1 cellular context compared by ENCODE assay signal in the genomic region with DNA sequence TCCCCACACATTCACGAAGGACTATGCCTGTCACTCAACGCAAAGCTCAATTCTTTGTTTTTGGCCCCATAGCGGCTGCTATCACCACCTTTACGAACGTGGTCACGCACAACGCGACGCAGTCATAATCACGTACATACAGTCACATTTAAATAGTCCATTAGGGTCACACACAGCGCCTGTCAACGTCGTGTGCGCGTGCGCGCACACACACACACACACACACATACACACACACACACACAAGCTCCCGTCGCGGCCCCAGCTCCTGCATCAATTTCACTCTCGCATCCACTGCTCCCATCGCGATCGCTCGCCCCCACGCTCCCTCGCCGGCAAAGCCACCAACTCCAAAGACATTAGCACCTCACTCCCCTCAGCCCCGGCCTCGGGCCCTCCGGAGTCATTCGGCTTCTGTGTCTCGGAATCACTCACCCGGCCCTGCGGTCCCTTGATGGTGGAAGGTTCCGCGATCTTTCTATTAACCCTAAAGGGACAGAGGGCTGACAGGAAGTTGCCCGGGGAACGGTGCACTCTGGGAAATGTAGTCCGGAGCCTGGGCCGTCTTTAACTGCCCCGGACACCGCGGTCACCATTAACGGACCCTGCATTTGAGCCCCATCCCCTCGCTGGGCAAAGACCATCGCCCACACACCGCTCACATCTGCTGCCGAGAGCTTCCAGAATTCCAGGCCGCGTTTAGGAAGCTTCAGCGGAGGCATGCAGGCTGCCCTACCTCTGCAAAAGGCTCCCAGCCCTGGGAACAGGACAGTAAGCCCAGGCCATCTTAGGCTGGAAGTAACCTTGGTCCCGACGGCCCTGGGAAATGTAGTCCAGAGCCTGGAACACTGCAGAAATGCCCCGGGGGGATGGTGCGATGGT.
TF ChIP-seq lines count a peak whose summit lies in the region.

A gene (minus strand): TSS at position 486 of the 882 bp plus-strand sequence. CDS start 12,768 bp downstream, outside the sequence.

TF ChIP-seq in HepG2, 621 proteins besides CTCF, POLR2A, EP300 and RAD21 (continued from another document and continues in another):
- TF ChIP-seq, protein P1, sequence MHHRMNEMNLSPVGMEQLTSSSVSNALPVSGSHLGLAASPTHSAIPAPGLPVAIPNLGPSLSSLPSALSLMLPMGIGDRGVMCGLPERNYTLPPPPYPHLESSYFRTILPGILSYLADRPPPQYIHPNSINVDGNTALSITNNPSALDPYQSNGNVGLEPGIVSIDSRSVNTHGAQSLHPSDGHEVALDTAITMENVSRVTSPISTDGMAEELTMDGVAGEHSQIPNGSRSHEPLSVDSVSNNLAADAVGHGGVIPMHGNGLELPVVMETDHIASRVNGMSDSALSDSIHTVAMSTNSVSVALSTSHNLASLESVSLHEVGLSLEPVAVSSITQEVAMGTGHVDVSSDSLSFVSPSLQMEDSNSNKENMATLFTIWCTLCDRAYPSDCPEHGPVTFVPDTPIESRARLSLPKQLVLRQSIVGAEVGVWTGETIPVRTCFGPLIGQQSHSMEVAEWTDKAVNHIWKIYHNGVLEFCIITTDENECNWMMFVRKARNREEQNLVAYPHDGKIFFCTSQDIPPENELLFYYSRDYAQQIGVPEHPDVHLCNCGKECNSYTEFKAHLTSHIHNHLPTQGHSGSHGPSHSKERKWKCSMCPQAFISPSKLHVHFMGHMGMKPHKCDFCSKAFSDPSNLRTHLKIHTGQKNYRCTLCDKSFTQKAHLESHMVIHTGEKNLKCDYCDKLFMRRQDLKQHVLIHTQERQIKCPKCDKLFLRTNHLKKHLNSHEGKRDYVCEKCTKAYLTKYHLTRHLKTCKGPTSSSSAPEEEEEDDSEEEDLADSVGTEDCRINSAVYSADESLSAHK (CRISPR knock-in tag; IDR thresholded peaks at IDR 0.05; ENCODE audit: borderline replicate concordance), result no peak
- TF ChIP-seq RAD51 (IDR thresholded peaks at IDR 0.05; ENCODE audit: borderline replicate concordance) (no peak), ZBTB7B (CRISPR knock-in tag; IDR thresholded peaks at IDR 0.05) (peak; percentile 38; the same call in 1 of the 2 replicates), DPF2 (CRISPR knock-in tag; IDR thresholded peaks at IDR 0.05; ENCODE audit: borderline replicate concordance, low read depth) (no peak), XRCC5 (optimal IDR thresholded peaks at IDR 0.05; ENCODE audit: low read length) (peak; percentile 83), SIX1 (CRISPR knock-in tag; IDR thresholded peaks at IDR 0.05; ENCODE audit: borderline replicate concordance) (no peak; the same call in 1 of the 2 replicates), ZNF746 (CRISPR knock-in tag; IDR thresholded peaks at IDR 0.05) (no peak), ZNF224 (CRISPR knock-in tag; IDR thresholded peaks at IDR 0.05) (no peak; the same call in 1 of the 2 replicates), CHD4 (IDR thresholded peaks at IDR 0.05; ENCODE audit: borderline replicate concordance, low read length) (peak; percentile 45; the same call in 1 of the 2 replicates), SP140L (CRISPR knock-in tag; IDR thresholded peaks at IDR 0.05; ENCODE audit: borderline replicate concordance) (no peak), RORA (CRISPR knock-in tag; IDR thresholded peaks at IDR 0.05) (peak; percentile 77; the same call in 1 of the 2 replicates), KAT8 (CRISPR knock-in tag; IDR thresholded peaks at IDR 0.05) (peak; percentile 89), PAWR (CRISPR knock-in tag; IDR thresholded peaks at IDR 0.05; ENCODE audit: borderline replicate concordance) (no peak), ADNP (CRISPR knock-in tag; IDR thresholded peaks at IDR 0.05) (no peak), YY1 (IDR thresholded peaks at IDR 0.05; ENCODE audit: insufficient read depth, insufficient replicate concordance, low read depth, low read length) (peak; percentile 88), ZNF326 (CRISPR knock-in tag; IDR thresholded peaks at IDR 0.05; ENCODE audit: borderline replicate concordance) (no peak), FOXC1 (CRISPR knock-in tag; IDR thresholded peaks at IDR 0.05; ENCODE audit: borderline replicate concordance) (peak; percentile 9; the same call in 1 of the 2 replicates), FOXM1 (CRISPR knock-in tag; IDR thresholded peaks at IDR 0.05) (no peak), PHB2 (IDR thresholded peaks at IDR 0.05; ENCODE audit: partially characterized antibody) (no peak), ZNF136 (CRISPR knock-in tag; IDR thresholded peaks at IDR 0.05; ENCODE audit: low read depth) (0 out of 2 replicates have a peak, but pooled peaks have one; percentile 52), ZBTB21 (CRISPR knock-in tag; IDR thresholded peaks at IDR 0.05) (no peak), ZNF777 (CRISPR knock-in tag; IDR thresholded peaks at IDR 0.05) (0 out of 2 replicates have a peak, but pooled peaks have one; percentile 57), YEATS2 (CRISPR knock-in tag; IDR thresholded peaks at IDR 0.05; ENCODE audit: borderline replicate concordance) (peak; percentile 82), ZNF567 (CRISPR knock-in tag; IDR thresholded peaks at IDR 0.05; ENCODE audit: borderline replicate concordance) (no peak), ATF7 (IDR thresholded peaks at IDR 0.05) (no peak), ATF7 (CRISPR knock-in tag; IDR thresholded peaks at IDR 0.05) (no peak), FIP1L1 (IDR thresholded peaks at IDR 0.05; ENCODE audit: borderline replicate concordance, insufficient read depth, low read depth, low read length) (no peak), SKI (IDR thresholded peaks at IDR 0.05; ENCODE audit: partially characterized antibody) (no peak), ZIK1 (CRISPR knock-in tag; IDR thresholded peaks at IDR 0.05; ENCODE audit: borderline replicate concordance, low read depth) (no peak; the same call in 1 of the 2 replicates), TARDBP (CRISPR knock-in tag; IDR thresholded peaks at IDR 0.05) (peak; percentile 49; the same call in 1 of the 2 replicates), RXRA (CRISPR knock-in tag; IDR thresholded peaks at IDR 0.05) (peak; percentile 44; the same call in 1 of the 2 replicates), NCOA5 (CRISPR knock-in tag; IDR thresholded peaks at IDR 0.05) (no peak), ERF (CRISPR knock-in tag; IDR thresholded peaks at IDR 0.05) (peak; percentile 55; the same call in 1 of the 2 replicates), ZNF354B (CRISPR knock-in tag; IDR thresholded peaks at IDR 0.05) (no peak), ZBTB3 (CRISPR knock-in tag; IDR thresholded peaks at IDR 0.05; ENCODE audit: borderline replicate concordance, low read depth) (no peak), CCDC6 (CRISPR knock-in tag; IDR thresholded peaks at IDR 0.05) (peak; percentile 77), CENPT (CRISPR knock-in tag; IDR thresholded peaks at IDR 0.05; ENCODE audit: low read depth) (peak; percentile 53; the same call in 1 of the 2 replicates), SRSF9 (IDR thresholded peaks at IDR 0.05; ENCODE audit: borderline replicate concordance, insufficient read depth, low read depth, low read length, poor library complexity, severe bottlenecking) (no peak), STAG1 (CRISPR knock-in tag; IDR thresholded peaks at IDR 0.05) (0 out of 2 replicates have a peak, but pooled peaks have one; percentile 9), PPARG (CRISPR knock-in tag; conservative IDR thresholded peaks at IDR 0.05) (no peak), MEIS2 (CRISPR knock-in tag; IDR thresholded peaks at IDR 0.05) (peak; percentile 55; the same call in 1 of the 2 replicates), LCORL (IDR thresholded peaks at IDR 0.05) (no peak), LCORL (CRISPR knock-in tag; IDR thresholded peaks at IDR 0.05) (peak; percentile 84), ZSCAN22 (CRISPR knock-in tag; IDR thresholded peaks at IDR 0.05) (no peak), ZNF747 (CRISPR knock-in tag; IDR thresholded peaks at IDR 0.05; ENCODE audit: borderline replicate concordance) (0 out of 2 replicates have a peak, but pooled peaks have one; percentile 52)
- TF ChIP-seq, protein P2, sequence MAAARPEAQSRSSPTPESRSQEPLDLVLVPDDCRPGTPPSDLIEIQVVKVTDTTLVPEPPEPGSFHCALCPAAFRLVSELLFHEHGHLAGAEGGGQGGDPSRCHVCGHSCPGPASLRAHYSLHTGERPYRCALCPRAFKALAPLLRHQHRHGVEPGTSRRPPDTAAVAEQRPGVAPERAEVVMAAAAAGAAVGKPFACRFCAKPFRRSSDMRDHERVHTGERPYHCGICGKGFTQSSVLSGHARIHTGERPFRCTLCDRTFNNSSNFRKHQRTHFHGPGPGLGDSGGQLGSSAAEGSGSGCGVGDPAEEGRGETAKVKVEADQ (CRISPR knock-in tag; IDR thresholded peaks at IDR 0.05; ENCODE audit: borderline replicate concordance), result peak; percentile 69; the same call in 1 of the 2 replicates
- TF ChIP-seq, protein P3, sequence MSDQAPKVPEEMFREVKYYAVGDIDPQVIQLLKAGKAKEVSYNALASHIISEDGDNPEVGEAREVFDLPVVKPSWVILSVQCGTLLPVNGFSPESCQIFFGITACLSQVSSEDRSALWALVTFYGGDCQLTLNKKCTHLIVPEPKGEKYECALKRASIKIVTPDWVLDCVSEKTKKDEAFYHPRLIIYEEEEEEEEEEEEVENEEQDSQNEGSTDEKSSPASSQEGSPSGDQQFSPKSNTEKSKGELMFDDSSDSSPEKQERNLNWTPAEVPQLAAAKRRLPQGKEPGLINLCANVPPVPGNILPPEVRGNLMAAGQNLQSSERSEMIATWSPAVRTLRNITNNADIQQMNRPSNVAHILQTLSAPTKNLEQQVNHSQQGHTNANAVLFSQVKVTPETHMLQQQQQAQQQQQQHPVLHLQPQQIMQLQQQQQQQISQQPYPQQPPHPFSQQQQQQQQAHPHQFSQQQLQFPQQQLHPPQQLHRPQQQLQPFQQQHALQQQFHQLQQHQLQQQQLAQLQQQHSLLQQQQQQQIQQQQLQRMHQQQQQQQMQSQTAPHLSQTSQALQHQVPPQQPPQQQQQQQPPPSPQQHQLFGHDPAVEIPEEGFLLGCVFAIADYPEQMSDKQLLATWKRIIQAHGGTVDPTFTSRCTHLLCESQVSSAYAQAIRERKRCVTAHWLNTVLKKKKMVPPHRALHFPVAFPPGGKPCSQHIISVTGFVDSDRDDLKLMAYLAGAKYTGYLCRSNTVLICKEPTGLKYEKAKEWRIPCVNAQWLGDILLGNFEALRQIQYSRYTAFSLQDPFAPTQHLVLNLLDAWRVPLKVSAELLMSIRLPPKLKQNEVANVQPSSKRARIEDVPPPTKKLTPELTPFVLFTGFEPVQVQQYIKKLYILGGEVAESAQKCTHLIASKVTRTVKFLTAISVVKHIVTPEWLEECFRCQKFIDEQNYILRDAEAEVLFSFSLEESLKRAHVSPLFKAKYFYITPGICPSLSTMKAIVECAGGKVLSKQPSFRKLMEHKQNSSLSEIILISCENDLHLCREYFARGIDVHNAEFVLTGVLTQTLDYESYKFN (CRISPR knock-in tag; conservative IDR thresholded peaks at IDR 0.05), result no peak; the same call in 1 of the 2 replicates
- TF ChIP-seq, protein P4, sequence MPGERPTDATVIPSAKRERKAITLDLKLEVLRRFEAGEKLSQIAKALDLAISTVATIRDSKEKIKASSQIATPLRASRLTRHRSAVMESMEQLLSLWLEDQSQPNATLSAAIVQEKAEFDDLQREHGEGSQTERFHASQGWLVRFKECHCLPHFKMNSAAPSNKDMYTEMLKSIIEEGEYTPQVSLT (CRISPR knock-in tag; IDR thresholded peaks at IDR 0.05; ENCODE audit: borderline replicate concordance, low read depth), result no peak
- TF ChIP-seq, protein P5, sequence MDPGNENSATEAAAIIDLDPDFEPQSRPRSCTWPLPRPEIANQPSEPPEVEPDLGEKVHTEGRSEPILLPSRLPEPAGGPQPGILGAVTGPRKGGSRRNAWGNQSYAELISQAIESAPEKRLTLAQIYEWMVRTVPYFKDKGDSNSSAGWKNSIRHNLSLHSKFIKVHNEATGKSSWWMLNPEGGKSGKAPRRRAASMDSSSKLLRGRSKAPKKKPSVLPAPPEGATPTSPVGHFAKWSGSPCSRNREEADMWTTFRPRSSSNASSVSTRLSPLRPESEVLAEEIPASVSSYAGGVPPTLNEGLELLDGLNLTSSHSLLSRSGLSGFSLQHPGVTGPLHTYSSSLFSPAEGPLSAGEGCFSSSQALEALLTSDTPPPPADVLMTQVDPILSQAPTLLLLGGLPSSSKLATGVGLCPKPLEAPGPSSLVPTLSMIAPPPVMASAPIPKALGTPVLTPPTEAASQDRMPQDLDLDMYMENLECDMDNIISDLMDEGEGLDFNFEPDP (CRISPR knock-in tag; conservative IDR thresholded peaks at IDR 0.05), result 0 out of 2 replicates have a peak, but pooled peaks have one; percentile 39
- TF ChIP-seq, protein P6, sequence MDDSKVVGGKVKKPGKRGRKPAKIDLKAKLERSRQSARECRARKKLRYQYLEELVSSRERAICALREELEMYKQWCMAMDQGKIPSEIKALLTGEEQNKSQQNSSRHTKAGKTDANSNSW (CRISPR knock-in tag; IDR thresholded peaks at IDR 0.05; ENCODE audit: borderline replicate concordance), result no peak
- TF ChIP-seq, protein P7, sequence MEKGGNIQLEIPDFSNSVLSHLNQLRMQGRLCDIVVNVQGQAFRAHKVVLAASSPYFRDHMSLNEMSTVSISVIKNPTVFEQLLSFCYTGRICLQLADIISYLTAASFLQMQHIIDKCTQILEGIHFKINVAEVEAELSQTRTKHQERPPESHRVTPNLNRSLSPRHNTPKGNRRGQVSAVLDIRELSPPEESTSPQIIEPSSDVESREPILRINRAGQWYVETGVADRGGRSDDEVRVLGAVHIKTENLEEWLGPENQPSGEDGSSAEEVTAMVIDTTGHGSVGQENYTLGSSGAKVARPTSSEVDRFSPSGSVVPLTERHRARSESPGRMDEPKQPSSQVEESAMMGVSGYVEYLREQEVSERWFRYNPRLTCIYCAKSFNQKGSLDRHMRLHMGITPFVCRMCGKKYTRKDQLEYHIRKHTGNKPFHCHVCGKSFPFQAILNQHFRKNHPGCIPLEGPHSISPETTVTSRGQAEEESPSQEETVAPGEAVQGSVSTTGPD (CRISPR knock-in tag; IDR thresholded peaks at IDR 0.05), result no peak
- TF ChIP-seq, protein P8, sequence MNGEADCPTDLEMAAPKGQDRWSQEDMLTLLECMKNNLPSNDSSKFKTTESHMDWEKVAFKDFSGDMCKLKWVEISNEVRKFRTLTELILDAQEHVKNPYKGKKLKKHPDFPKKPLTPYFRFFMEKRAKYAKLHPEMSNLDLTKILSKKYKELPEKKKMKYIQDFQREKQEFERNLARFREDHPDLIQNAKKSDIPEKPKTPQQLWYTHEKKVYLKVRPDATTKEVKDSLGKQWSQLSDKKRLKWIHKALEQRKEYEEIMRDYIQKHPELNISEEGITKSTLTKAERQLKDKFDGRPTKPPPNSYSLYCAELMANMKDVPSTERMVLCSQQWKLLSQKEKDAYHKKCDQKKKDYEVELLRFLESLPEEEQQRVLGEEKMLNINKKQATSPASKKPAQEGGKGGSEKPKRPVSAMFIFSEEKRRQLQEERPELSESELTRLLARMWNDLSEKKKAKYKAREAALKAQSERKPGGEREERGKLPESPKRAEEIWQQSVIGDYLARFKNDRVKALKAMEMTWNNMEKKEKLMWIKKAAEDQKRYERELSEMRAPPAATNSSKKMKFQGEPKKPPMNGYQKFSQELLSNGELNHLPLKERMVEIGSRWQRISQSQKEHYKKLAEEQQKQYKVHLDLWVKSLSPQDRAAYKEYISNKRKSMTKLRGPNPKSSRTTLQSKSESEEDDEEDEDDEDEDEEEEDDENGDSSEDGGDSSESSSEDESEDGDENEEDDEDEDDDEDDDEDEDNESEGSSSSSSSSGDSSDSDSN (CRISPR knock-in tag; IDR thresholded peaks at IDR 0.05), result peak; percentile 72
- TF ChIP-seq, protein P9, sequence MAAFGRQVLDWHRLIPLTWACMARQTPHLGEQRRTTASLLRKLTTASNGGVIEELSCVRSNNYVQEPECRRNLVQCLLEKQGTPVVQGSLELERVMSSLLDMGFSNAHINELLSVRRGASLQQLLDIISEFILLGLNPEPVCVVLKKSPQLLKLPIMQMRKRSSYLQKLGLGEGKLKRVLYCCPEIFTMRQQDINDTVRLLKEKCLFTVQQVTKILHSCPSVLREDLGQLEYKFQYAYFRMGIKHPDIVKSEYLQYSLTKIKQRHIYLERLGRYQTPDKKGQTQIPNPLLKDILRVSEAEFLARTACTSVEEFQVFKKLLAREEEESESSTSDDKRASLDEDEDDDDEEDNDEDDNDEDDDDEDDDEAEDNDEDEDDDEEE (CRISPR knock-in tag; IDR thresholded peaks at IDR 0.05), result no peak
